In the genomic region with DNA sequence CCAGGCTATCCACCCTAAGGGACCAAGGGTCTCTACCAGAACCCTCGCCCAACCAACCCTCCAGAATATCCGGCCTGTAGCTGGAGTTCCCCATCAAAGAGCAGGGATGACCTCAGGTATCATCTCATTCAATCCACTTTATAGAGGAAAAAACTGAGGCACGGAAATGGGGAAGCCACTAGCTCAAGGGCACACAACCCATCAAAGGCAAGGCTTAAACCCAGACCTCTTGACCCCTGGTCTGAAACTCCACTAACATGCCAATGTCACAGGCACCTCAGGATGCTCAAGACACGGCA, we compare ENCODE assay signal across 7 cellular contexts. TPM values are rescaled to one million over a fixed set of nuclear protein-coding genes. Genes with fewer than 3 reads are reported as not detected.
DNase-seq lines count a peak whose midpoint lies in the region; ATAC-seq and TF ChIP-seq lines count a peak whose summit lies in the region.

No MANE protein-coding gene starts in this region.

- no peaks in the 10 kb centered on the region for H3K9me3 ChIP-seq in iPS-18c (ENCODE audit: control insufficient read depth, insufficient read depth, low read length)

- peak; percentile 21 for DNase-seq in HT-29 (ENCODE audit: low spot score)
- DNase-seq in stimulated activated naive B cell treated with anti-CD40 and anti-IgM and Interleukin-4, amounts not matched to agents 10 μg/mL and 1 μg/mL and 100 μg/mL, for 72 hours: no peak
- no peak for DNase-seq in NCI-H510A treated with DMSO at 0.1 percent for 48 hours (lab: John Stamatoyannopoulos, UW)

- H3K9me3 Mint-ChIP-seq in activated T-helper 17 cell treated with anti-CD3 and anti-CD28 coated beads, Interleukin-2, amount 50 U/mL, for 72 hours: no peaks in the 10 kb centered on the region
- no peaks in the 10 kb centered on the region for H3K9me3 Mint-ChIP-seq in stimulated activated naive B cell treated with anti-CD40 and anti-IgM and Interleukin-4, amounts not matched to agents 10 μg/mL and 1 μg/mL and 100 μg/mL, for 72 hours

- no peaks in the 10 kb centered on the region for H3K27me3 Mint-ChIP-seq in activated T-helper 17 cell treated with anti-CD3 and anti-CD28 coated beads, Interleukin-2, amount 50 U/mL, for 72 hours
- no peaks in the 10 kb centered on the region for H3K27me3 Mint-ChIP-seq in stimulated activated naive B cell treated with anti-CD40 and anti-IgM and Interleukin-4, amounts not matched to agents 10 μg/mL and 1 μg/mL and 100 μg/mL, for 72 hours

- H3K4me3 ChIP-seq in iPS-18c (ENCODE audit: insufficient read depth, low read depth, low read length): peak overlapping the region; percentile 72; the same call in 1 of the 2 replicates

- H3K36me3 Mint-ChIP-seq in activated T-helper 17 cell treated with anti-CD3 and anti-CD28 coated beads, Interleukin-2, amount 50 U/mL, for 72 hours (ENCODE audit: low read depth): peaks cover 62% of the 10 kb centered on the region
- peaks cover 21 to 41% of the 10 kb centered on the region in 2 donors for H3K36me3 Mint-ChIP-seq in stimulated activated naive B cell treated with anti-CD40 and anti-IgM and Interleukin-4, amounts not matched to agents 10 μg/mL and 1 μg/mL and 100 μg/mL, for 72 hours

- peaks cover 41% of the 10 kb centered on the region for H3K4me1 Mint-ChIP-seq in activated T-helper 17 cell treated with anti-CD3 and anti-CD28 coated beads, Interleukin-2, amount 50 U/mL, for 72 hours
- H3K4me1 Mint-ChIP-seq in stimulated activated naive B cell treated with anti-CD40 and anti-IgM and Interleukin-4, amounts not matched to agents 10 μg/mL and 1 μg/mL and 100 μg/mL, for 72 hours: peaks cover 41 to 55% of the 10 kb centered on the region in 2 donors

- TF ChIP-seq POLR2A in GM18505 (IDR thresholded peaks at IDR 0.05; ENCODE audit: borderline replicate concordance, extremely low read depth, insufficient read depth, insufficient read length): no peak

- H3K4me3 Mint-ChIP-seq in activated T-helper 17 cell treated with anti-CD3 and anti-CD28 coated beads, Interleukin-2, amount 50 U/mL, for 72 hours: peak overlapping the region; percentile 88
- H3K4me3 Mint-ChIP-seq in stimulated activated naive B cell treated with anti-CD40 and anti-IgM and Interleukin-4, amounts not matched to agents 10 μg/mL and 1 μg/mL and 100 μg/mL, for 72 hours: peak overlapping the region; percentile 86 to 92

- no peak for ATAC-seq in activated T-helper 17 cell treated with anti-CD3 and anti-CD28 coated beads, Interleukin-2, amount 50 U/mL, for 72 hours (replicated peaks)
- no peak for ATAC-seq in stimulated activated naive B cell treated with anti-CD40 and anti-IgM and Interleukin-4, amounts not matched to agents 10 μg/mL and 1 μg/mL and 100 μg/mL, for 72 hours (replicated peaks)
- no peak for ATAC-seq in GM21515 (IDR thresholded peaks at IDR 0.05; ENCODE audit: unreplicated experiment)
- no peak for ATAC-seq in GM18505 (IDR thresholded peaks at IDR 0.05; ENCODE audit: unreplicated experiment)

- peak overlapping the region; percentile 82 for H3K27ac Mint-ChIP-seq in activated T-helper 17 cell treated with anti-CD3 and anti-CD28 coated beads, Interleukin-2, amount 50 U/mL, for 72 hours
- H3K27ac Mint-ChIP-seq in stimulated activated naive B cell treated with anti-CD40 and anti-IgM and Interleukin-4, amounts not matched to agents 10 μg/mL and 1 μg/mL and 100 μg/mL, for 72 hours: peak overlapping the region; percentile 87

RNA-seq across cellular contexts. Expression of gene TBC1D10B, which starts 1.6 kb away (rescaled TPM):
- 63.3 and 66.5 TPM in 2 replicates for total RNA-seq in HT-29 (2014; rRNA removed; shearing (Covaris generic))
- 10 to 100 TPM; 49.7 to 64.2 TPM for total RNA-seq in activated T-helper 17 cell treated with anti-CD3 and anti-CD28 coated beads, Interleukin-2, amount 50 U/mL, for 72 hours

RNA-seq across cellular contexts. Expression of gene MYL11, which starts 5.9 kb away (rescaled TPM):
- total RNA-seq in HT-29 (2014; rRNA removed; shearing (Covaris generic)): 1.0 TPM in 1 of 2 replicates, not detected in the other
- total RNA-seq in activated T-helper 17 cell treated with anti-CD3 and anti-CD28 coated beads, Interleukin-2, amount 50 U/mL, for 72 hours: 1 to 10 TPM in 1 of 2 donors, not detected in 1; 1.6 TPM

RNA-seq across cellular contexts. Expression of gene SEPTIN1, which starts 13.6 kb away (rescaled TPM):
- total RNA-seq in HT-29 (2014; rRNA removed; shearing (Covaris generic)): 0.16 TPM in 1 of 2 replicates, not detected in the other
- 100 to 1,000 TPM; 198 to 216 TPM for total RNA-seq in activated T-helper 17 cell treated with anti-CD3 and anti-CD28 coated beads, Interleukin-2, amount 50 U/mL, for 72 hours

RNA-seq across cellular contexts. Expression of gene CD2BP2, which starts 13.6 kb away (rescaled TPM):
- 42.8 and 49.4 TPM in 2 replicates for total RNA-seq in HT-29 (2014; rRNA removed; shearing (Covaris generic))
- 10 to 100 TPM; 51.0 to 69.9 TPM for total RNA-seq in activated T-helper 17 cell treated with anti-CD3 and anti-CD28 coated beads, Interleukin-2, amount 50 U/mL, for 72 hours

RNA-seq across cellular contexts. Expression of gene ZNF48, which starts 26.5 kb away (rescaled TPM):
- total RNA-seq in HT-29 (2014; rRNA removed; shearing (Covaris generic)): 19.0 and 20.3 TPM in 2 replicates
- total RNA-seq in activated T-helper 17 cell treated with anti-CD3 and anti-CD28 coated beads, Interleukin-2, amount 50 U/mL, for 72 hours: 10 to 100 TPM; 10.2 to 10.5 TPM

Comparison
In these comparisons a context has a peak if more than half of its experiments do, and no peak if none do; other contexts are left out.
1. RNA of gene SEPTIN1, which starts 13.6 kb away (total RNA-seq): 198 to 216 TPM in activated T-helper 17 cell treated with anti-CD3 and anti-CD28 coated beads, Interleukin-2, amount 50 U/mL, for 72 hours; 0.16 TPM in HT-29; every median in the first group is over 100 times any median in the second.